In genomic region chr5:119445544-119445943, GRCh38 we compare ENCODE assay signal across 14 cellular contexts. TPM values are rescaled to one million over a fixed set of nuclear protein-coding genes. Genes with fewer than 3 reads are reported as not detected.
A peak's percentile ranks its signal among the peaks of the same experiment; 100 is the strongest.
DNase-seq lines count a peak whose midpoint lies in the region; ATAC-seq and TF ChIP-seq lines count a peak whose summit lies in the region.
"Had no signal": no experiment of that assay in that cellular context is flagged by ENCODE, and none has a peak within 500 bp of the region (broad histone marks: within the 10 kb centered on the region; RNA-seq: fewer than 3 reads in every experiment).

No MANE protein-coding gene starts in this region.

- H4K20me1 ChIP-seq in neural progenitor cell (ENCODE audit: low read depth) = no peaks in the 10 kb centered on the region
- H4K20me1 ChIP-seq in smooth muscle cell (ENCODE audit: low read depth) = no peaks in the 10 kb centered on the region

- no peak overlapping the region for H3K27ac ChIP-seq in neural progenitor cell
- no peak overlapping the region for H3K27ac ChIP-seq in smooth muscle cell (ENCODE audit: low read depth)

- H2AFZ ChIP-seq in neural progenitor cell (replicated peaks) (peak overlapping the region; percentile 8), smooth muscle cell (ENCODE audit: low read depth) (no peak overlapping the region)

- H3K27ac Mint-ChIP-seq in WTC11 (no peak overlapping the region), neural progenitor cell (no peak overlapping the region)
- H3K27ac Mint-ChIP-seq: B cell; CD4-positive, alpha-beta T cell had no signal

- H3K9ac ChIP-seq in neural progenitor cell (no peak overlapping the region), smooth muscle cell (ENCODE audit: low read depth) (no peak overlapping the region)

- H3K27me3 ChIP-seq in H7 (ENCODE audit: control insufficient read depth, insufficient read depth, low read length) (no peaks in the 10 kb centered on the region), neural progenitor cell (no peaks in the 10 kb centered on the region), smooth muscle cell (ENCODE audit: low read depth) (no peaks in the 10 kb centered on the region)

- H3K27me3 Mint-ChIP-seq in WTC11 (ENCODE audit: low read depth) (peaks cover 8% of the 10 kb centered on the region), neural progenitor cell (ENCODE audit: insufficient read depth, low read depth) (peaks cover 2% of the 10 kb centered on the region)
- H3K27me3 Mint-ChIP-seq: B cell had no signal

- H3K4me1 Mint-ChIP-seq in WTC11 (peaks cover 8% of the 10 kb centered on the region), neural progenitor cell (no peaks in the 10 kb centered on the region)

- H3K79me2 ChIP-seq in neural progenitor cell (ENCODE audit: low read depth) = no peaks in the 10 kb centered on the region
- H3K79me2 ChIP-seq in smooth muscle cell (ENCODE audit: low read depth) = no peaks in the 10 kb centered on the region

- POLR2A ChIA-PET in WTC11 (lab: Charles Lee) = interaction anchor here (0.6 kb wide), 1 partner anchor 101 kb away, joined by 3 read pairs; no protein-coding TSS in a partner anchor

- H3K9me3 ChIP-seq in neural progenitor cell (ENCODE audit: low read depth) = no peaks in the 10 kb centered on the region
- H3K9me3 ChIP-seq in smooth muscle cell (replicated peaks; ENCODE audit: low read depth) = no peaks in the 10 kb centered on the region

- no peaks in the 10 kb centered on the region for H3F3A ChIP-seq in neural progenitor cell (ENCODE audit: low read depth)
- H3F3A ChIP-seq in smooth muscle cell (ENCODE audit: low read depth) = no peaks in the 10 kb centered on the region

- CTCF ChIA-PET in WTC11 (lab: Charles Lee) = no interaction called here

- no peak overlapping the region; the same call in 1 of the 2 replicates for H3K4me3 Mint-ChIP-seq in WTC11
- H3K4me3 Mint-ChIP-seq in neural progenitor cell = no peak overlapping the region
- H3K4me3 Mint-ChIP-seq: B cell; CD4-positive, alpha-beta T cell had no signal

- TF ChIP-seq CTCF in WTC11 (IDR thresholded peaks at IDR 0.05) (no peak), neural progenitor cell (IDR thresholded peaks at IDR 0.05) (no peak), smooth muscle cell (IDR thresholded peaks at IDR 0.05; ENCODE audit: borderline replicate concordance, insufficient read depth, poor library complexity, severe bottlenecking) (no peak)

- peak; percentile 53 for DNase-seq in H7
- DNase-seq in WTC11 (ENCODE audit: low spot score) = peak; percentile 44
- peak; percentile 38 for DNase-seq in iPS DF 19.7 (ENCODE audit: low read depth, low spot score)
- no peak for DNase-seq in neural progenitor cell (ENCODE audit: low spot score)
- no peak for DNase-seq in NCI-H526 treated with DMSO at 0.1 percent for 48 hours (lab: John Stamatoyannopoulos, UW)
- no peak for DNase-seq in smooth muscle cell (lab: John Stamatoyannopoulos, UW; ENCODE audit: unreplicated experiment)
- no peak for DNase-seq in middle frontal gyrus (ENCODE audit: extremely low spot score, low spot score)
- DNase-seq: C1 segment of cervical spinal cord; Calu3; CD4-positive, alpha-beta T cell; DMS 273 treated with DMSO at 0.1 percent for 48 hours; DMS79 had no signal

- peaks cover 27% of the 10 kb centered on the region for H3K36me3 Mint-ChIP-seq in WTC11
- H3K36me3 Mint-ChIP-seq in neural progenitor cell = no peaks in the 10 kb centered on the region

- H3K4me3 ChIP-seq in H7 (ENCODE audit: insufficient read depth, low read depth, low read length) = no peak overlapping the region
- H3K4me3 ChIP-seq in neural progenitor cell = no peak overlapping the region
- H3K4me3 ChIP-seq in smooth muscle cell = no peak overlapping the region

- no peaks in the 10 kb centered on the region for H3K4me1 ChIP-seq in neural progenitor cell
- no peaks in the 10 kb centered on the region for H3K4me1 ChIP-seq in smooth muscle cell (ENCODE audit: low read depth)

- H3K36me3 ChIP-seq in H7 (replicated peaks; ENCODE audit: control insufficient read depth, insufficient read depth, low read length) (no peaks in the 10 kb centered on the region), neural progenitor cell (no peaks in the 10 kb centered on the region), smooth muscle cell (ENCODE audit: low read depth) (no peaks in the 10 kb centered on the region)

- no peak overlapping the region for H3K4me2 ChIP-seq in neural progenitor cell
- H3K4me2 ChIP-seq in smooth muscle cell = no peak overlapping the region

- WGBS in smooth muscle cell (ENCODE audit: low lambda C conversion rate) = 78% methylated on average over 13 of the region's 13 CpGs

- ATAC-seq in WTC11 = peak; percentile 96
- ATAC-seq in GM18502 (IDR thresholded peaks at IDR 0.05; ENCODE audit: poor library complexity, unreplicated experiment) = no peak

- H3K9me3 Mint-ChIP-seq in WTC11 = peaks cover 36% of the 10 kb centered on the region
- H3K9me3 Mint-ChIP-seq in neural progenitor cell = peaks cover 21% of the 10 kb centered on the region

TF ChIP-seq in WTC11, 78 proteins besides CTCF, POLR2A, EP300 and RAD21:
- TF ChIP-seq ZNF423 (CRISPR knock-in tag; IDR thresholded peaks at IDR 0.05) (0 out of 2 replicates have a peak, but pooled peaks have one; percentile 35), PRDM15 (CRISPR knock-in tag; IDR thresholded peaks at IDR 0.05) (no peak)

RNA-seq across cellular contexts. Expression of gene HSD17B4, which starts 6.8 kb away (rescaled TPM):
- total RNA-seq in H7 (2014; rRNA removed; shearing (Covaris generic)) = 339 and 409 TPM in 2 replicates
- total RNA-seq in WTC11 (2021) = 362 to 409 TPM (median 407 TPM) in 3 replicates
- total RNA-seq in neural progenitor cell (ENCODE audit: low replicate concordance) = 184 and 306 TPM in 2 replicates
- total RNA-seq in smooth muscle cell = 116 and 136 TPM in 2 replicates
- 64.5 and 79.5 TPM in 2 replicates for polyA plus RNA-seq in smooth muscle cell

Comparison
In these comparisons a context has a peak if more than half of its experiments do, and no peak if none do; other contexts are left out.
1. DNase-seq: peak in H7 (single experiment), WTC11 (single experiment) and iPS DF 19.7 (single experiment); none in neural progenitor cell (single experiment), NCI-H526 treated with DMSO at 0.1 percent for 48 hours (single experiment), smooth muscle cell (single experiment) and middle frontal gyrus (single experiment).